21 cellular contexts compared by ENCODE assay signal in genomic region chr4:147583876-147584275, GRCh38.
"Had no signal": no experiment of that assay in that cellular context is flagged by ENCODE, and none has a peak within 500 bp of the region (broad histone marks: within the 10 kb centered on the region; RNA-seq: fewer than 3 reads in every experiment).

No MANE protein-coding gene starts in this region.

- FAIRE-seq: colon, pancreas, small intestine had no signal

- H3K4me3 Mint-ChIP-seq: dendritic cell treated with granulocyte-macrophage colony-stimulating factor and Interleukin-4, amounts not matched to agents 40 ng/mL and 50 ng/mL, for 4 days; natural killer cell treated with Interleukin-12 subunit alpha and Interleukin-12 subunit beta and Interleukin-15 and Interleukin-18, amount 100 ng/mL, for 72 hours had no signal

- H3K36me3 ChIP-seq: gastroesophageal sphincter, left ventricle myocardium inferior, lower lobe of right lung, pancreas, stomach, uterus had no signal

- H3K4me3 ChIP-seq: gastroesophageal sphincter, left ventricle myocardium inferior, lower lobe of right lung, pancreas, stomach, uterus had no signal

- H3K9me3 Mint-ChIP-seq: dendritic cell treated with granulocyte-macrophage colony-stimulating factor and Interleukin-4, amounts not matched to agents 40 ng/mL and 50 ng/mL, for 4 days; natural killer cell treated with Interleukin-12 subunit alpha and Interleukin-12 subunit beta and Interleukin-15 and Interleukin-18, amount 100 ng/mL, for 72 hours had no signal

- H3K27me3 Mint-ChIP-seq: progenitor cell of endocrine pancreas had no signal

- DNase-seq: glutamatergic neuron; islet precursor cell; left cardiac atrium; left ventricle myocardium inferior; lower lobe of right lung; mesenchymal stem cell; midbrain; occipital lobe; pancreas; right cardiac atrium; small intestine; stimulated activated CD4-positive, alpha-beta T cell treated with anti-CD3 and anti-CD28 coated beads, Interleukin-12 subunit alpha, Interleukin-12 subunit beta, amount 100 ng/mL, for 4 hours; stimulated activated naive CD4-positive, alpha-beta T cell; stomach; substantia nigra; uterus had no signal

- H3K36me3 Mint-ChIP-seq: natural killer cell treated with Interleukin-12 subunit alpha and Interleukin-12 subunit beta and Interleukin-15 and Interleukin-18, amount 100 ng/mL, for 72 hours had no signal

- H3K4me1 ChIP-seq: gastroesophageal sphincter, left ventricle myocardium inferior, lower lobe of right lung, pancreas, uterus had no signal

- H3K27me3 ChIP-seq: gastroesophageal sphincter, pancreas, stomach, uterus had no signal

- H3K27ac ChIP-seq: gastroesophageal sphincter, left ventricle myocardium inferior, lower lobe of right lung, pancreas, stomach, uterus had no signal

- ATAC-seq: gastroesophageal sphincter; left cardiac atrium; lower lobe of right lung; natural killer cell treated with Interleukin-12 subunit alpha and Interleukin-12 subunit beta and Interleukin-15 and Interleukin-18, amount 100 ng/mL, for 72 hours; pancreas; right cardiac atrium had no signal

- H3K9me3 ChIP-seq: lower lobe of right lung, pancreas, uterus had no signal

- H3K27ac Mint-ChIP-seq: dendritic cell treated with granulocyte-macrophage colony-stimulating factor and Interleukin-4, amounts not matched to agents 40 ng/mL and 50 ng/mL, for 4 days; natural killer cell treated with Interleukin-12 subunit alpha and Interleukin-12 subunit beta and Interleukin-15 and Interleukin-18, amount 100 ng/mL, for 72 hours; progenitor cell of endocrine pancreas had no signal
